22 cellular contexts compared by ENCODE assay signal in genomic region chr3:177440456-177441105, GRCh38.
DNase-seq lines count a peak whose midpoint lies in the region; ATAC-seq and TF ChIP-seq lines count a peak whose summit lies in the region.
"Had no signal": no experiment of that assay in that cellular context is flagged by ENCODE, and none has a peak within 500 bp of the region (broad histone marks: within the 10 kb centered on the region; RNA-seq: fewer than 3 reads in every experiment).

No MANE protein-coding gene starts in this region.

- H3K27ac Mint-ChIP-seq in type B pancreatic cell: no peak overlapping the region
- H3K27ac Mint-ChIP-seq: CD4-positive, alpha-beta memory T cell; neural progenitor cell had no signal

- H3K9ac ChIP-seq in skeletal muscle satellite cell (ENCODE audit: low read depth, low read length): no peak overlapping the region
- H3K9ac ChIP-seq: neural progenitor cell had no signal

- no peak for ATAC-seq in GM21447 (IDR thresholded peaks at IDR 0.05; ENCODE audit: unreplicated experiment)
- ATAC-seq: left lung, psoas muscle, upper lobe of right lung had no signal

- intact Hi-C loops in A673 (cut with micrococcal nuclease; ENCODE audit: unreplicated experiment): loop anchor here (5.0 to 10.0 kb wide), 2 partner anchors 334 to 368 kb away; no protein-coding TSS in a partner anchor

- CTCF ChIA-PET in A673 (lab: Charles Lee): no interaction called here

- peak overlapping the region; percentile 8 for H3K4me2 ChIP-seq in skeletal muscle satellite cell (ENCODE audit: low read length)
- H3K4me2 ChIP-seq: neural progenitor cell had no signal

- no TSS peak for BruUV-seq in A673 (replicated peaks; lab: Mats Ljungman, UMichigan)

- no peaks in the 10 kb centered on the region for H3K36me3 Mint-ChIP-seq in type B pancreatic cell
- H3K36me3 Mint-ChIP-seq: CD4-positive, alpha-beta memory T cell; neural progenitor cell had no signal

- H3K27me3 Mint-ChIP-seq in type B pancreatic cell: no peaks in the 10 kb centered on the region
- H3K27me3 Mint-ChIP-seq: CD4-positive, alpha-beta memory T cell had no signal

- DNase-seq in HS-5 (ENCODE audit: low read depth): peak; percentile 10
- DNase-seq in NCI-H69 (lab: John Stamatoyannopoulos, UW): peak; percentile 30
- peak; percentile 50 for DNase-seq in epithelial cell of esophagus (ENCODE audit: low read depth)
- DNase-seq in type B pancreatic cell (ENCODE audit: extremely low spot score, unreplicated experiment): no peak
- no peak for DNase-seq in A673 (ENCODE audit: low spot score)
- no peak for DNase-seq in NCI-H1105 treated with DMSO at 0.1 percent for 48 hours (lab: John Stamatoyannopoulos, UW)
- DNase-seq: activated CD8-positive, alpha-beta memory T cell treated with anti-CD3 and anti-CD28 coated beads, Interleukin-2, amount 50 U/mL, for 48 hours; adrenal gland; CD4-positive, alpha-beta memory T cell; DMS79 treated with DMSO at 0.1 percent for 48 hours; effector CD8-positive, alpha-beta T cell; left lung; NCI-H1417 treated with DMSO at 0.1 percent for 48 hours; NCI-H82; OCI-M1; psoas muscle; SHP77 treated with DMSO at 0.1 percent for 48 hours; stimulated activated CD4-positive, alpha-beta T cell treated with anti-CD3 and anti-CD28 coated beads, Interleukin-4, amount 100 ng/mL, for 24 hours; upper lobe of right lung had no signal

- peaks cover 30% of the 10 kb centered on the region for H3K4me1 ChIP-seq in skeletal muscle satellite cell (ENCODE audit: control insufficient read depth, insufficient read depth, low read length)
- H3K4me1 ChIP-seq in A673 (ENCODE audit: insufficient read depth, low read length, poor library complexity, severe bottlenecking): peaks cover 26% of the 10 kb centered on the region
- H3K4me1 ChIP-seq: neural progenitor cell, psoas muscle had no signal

- no peak for TF ChIP-seq CTCF in epithelial cell of esophagus (IDR thresholded peaks at IDR 0.05; ENCODE audit: insufficient read depth, low read depth, low read length, missing control alignments)
- no peak for TF ChIP-seq CTCF in type B pancreatic cell (conservative IDR thresholded peaks at IDR 0.05)
- TF ChIP-seq CTCF in A673 (conservative IDR thresholded peaks at IDR 0.05; ENCODE audit: low read depth, low read length): no peak

- POLR2A ChIA-PET in A673 (lab: Charles Lee; ENCODE audit: low non-redundant PET): no interaction called here

- H3K4me3 ChIP-seq in epithelial cell of esophagus (ENCODE audit: low read length) (no peak overlapping the region), skeletal muscle satellite cell (ENCODE audit: low read length) (no peak overlapping the region), A673 (ENCODE audit: low read depth, low read length, poor library complexity, severe bottlenecking) (no peak overlapping the region)
- H3K4me3 ChIP-seq: adrenal gland, left lung, neural progenitor cell, psoas muscle, upper lobe of right lung had no signal

- H3K9me3 ChIP-seq in skeletal muscle satellite cell (replicated peaks; ENCODE audit: low read length) (no peaks in the 10 kb centered on the region), A673 (ENCODE audit: low read depth, low read length, poor library complexity, severe bottlenecking) (no peaks in the 10 kb centered on the region)
- H3K9me3 ChIP-seq: adrenal gland, left lung, psoas muscle, upper lobe of right lung had no signal

- no peak overlapping the region for H3K27ac ChIP-seq in A673 (ENCODE audit: low read depth, low read length, poor library complexity, severe bottlenecking)
- H3K27ac ChIP-seq: adrenal gland, left lung, neural progenitor cell, psoas muscle, upper lobe of right lung had no signal

- peaks cover 12% of the 10 kb centered on the region for H3K4me1 Mint-ChIP-seq in type B pancreatic cell (ENCODE audit: unreplicated experiment)
- H3K4me1 Mint-ChIP-seq: neural progenitor cell had no signal

- H3K36me3 ChIP-seq in skeletal muscle satellite cell (ENCODE audit: insufficient read depth, low read length): no peaks in the 10 kb centered on the region
- no peaks in the 10 kb centered on the region for H3K36me3 ChIP-seq in A673 (ENCODE audit: insufficient read depth, low read length, poor library complexity, severe bottlenecking)
- H3K36me3 ChIP-seq: adrenal gland, left lung, neural progenitor cell, upper lobe of right lung had no signal

- H3K4me3 Mint-ChIP-seq in type B pancreatic cell: no peak overlapping the region
- H3K4me3 Mint-ChIP-seq: CD4-positive, alpha-beta memory T cell; neural progenitor cell had no signal

- H3K27me3 ChIP-seq in skeletal muscle satellite cell (ENCODE audit: control insufficient read depth, insufficient read depth, low read length): no peaks in the 10 kb centered on the region
- no peaks in the 10 kb centered on the region for H3K27me3 ChIP-seq in A673 (replicated peaks; ENCODE audit: insufficient read depth, low read depth, low read length, poor library complexity)
- H3K27me3 ChIP-seq: adrenal gland, left lung, neural progenitor cell, upper lobe of right lung had no signal

- peaks cover 10% of the 10 kb centered on the region for H3K9me3 Mint-ChIP-seq in type B pancreatic cell
- H3K9me3 Mint-ChIP-seq: CD4-positive, alpha-beta memory T cell; neural progenitor cell had no signal

Comparison
In these comparisons a context has a peak if more than half of its experiments do, and no peak if none do; other contexts are left out.
1. DNase-seq: peak in HS-5 (single experiment), NCI-H69 (single experiment) and epithelial cell of esophagus (single experiment); none in type B pancreatic cell (single experiment), A673 (single experiment) and NCI-H1105 treated with DMSO at 0.1 percent for 48 hours (single experiment).